Comparison of ENCODE assay signal across 1 cellular context in genomic region chr5:95219411-95219810, GRCh38.
TF ChIP-seq lines count a peak whose summit lies in the region.

No MANE protein-coding gene starts in this region.

TF ChIP-seq in GM23338, 12 proteins besides CTCF, POLR2A, EP300 and RAD21 (continued from another document):
- TF ChIP-seq ZNF462 (CRISPR knock-in tag; IDR thresholded peaks at IDR 0.05): no peak
